ENCODE assay signal across 11 cellular contexts in genomic region chr16:26360867-26361266, GRCh38.
"Had no signal": no experiment of that assay in that cellular context is flagged by ENCODE, and none has a peak within 500 bp of the region (broad histone marks: within the 10 kb centered on the region; RNA-seq: fewer than 3 reads in every experiment).

No MANE protein-coding gene starts in this region.

- H3K9me3 ChIP-seq: HAP-1 had no signal

- H3K4me3 ChIP-seq: GM23248, GM23338, HAP-1 had no signal

- DNase-seq: GM23248, GOT3, H7, H9, HCEC 1CT, HFFc6 had no signal

- H3K27ac Mint-ChIP-seq: GM23338, H9, HFFc6 had no signal

- H3K4me1 ChIP-seq: HAP-1 had no signal

- FAIRE-seq: H1, H54 had no signal

- H3K36me3 ChIP-seq: HAP-1 had no signal

- H3K4me3 Mint-ChIP-seq: GM23338, H9, HFFc6 had no signal

- ATAC-seq: GM23338, HCT116 had no signal

- H3K27ac ChIP-seq: GM23248 had no signal

- H3K4me2 ChIP-seq: GM23338 had no signal
